Comparison of ENCODE assay signal across 8 cellular contexts in the genomic region with DNA sequence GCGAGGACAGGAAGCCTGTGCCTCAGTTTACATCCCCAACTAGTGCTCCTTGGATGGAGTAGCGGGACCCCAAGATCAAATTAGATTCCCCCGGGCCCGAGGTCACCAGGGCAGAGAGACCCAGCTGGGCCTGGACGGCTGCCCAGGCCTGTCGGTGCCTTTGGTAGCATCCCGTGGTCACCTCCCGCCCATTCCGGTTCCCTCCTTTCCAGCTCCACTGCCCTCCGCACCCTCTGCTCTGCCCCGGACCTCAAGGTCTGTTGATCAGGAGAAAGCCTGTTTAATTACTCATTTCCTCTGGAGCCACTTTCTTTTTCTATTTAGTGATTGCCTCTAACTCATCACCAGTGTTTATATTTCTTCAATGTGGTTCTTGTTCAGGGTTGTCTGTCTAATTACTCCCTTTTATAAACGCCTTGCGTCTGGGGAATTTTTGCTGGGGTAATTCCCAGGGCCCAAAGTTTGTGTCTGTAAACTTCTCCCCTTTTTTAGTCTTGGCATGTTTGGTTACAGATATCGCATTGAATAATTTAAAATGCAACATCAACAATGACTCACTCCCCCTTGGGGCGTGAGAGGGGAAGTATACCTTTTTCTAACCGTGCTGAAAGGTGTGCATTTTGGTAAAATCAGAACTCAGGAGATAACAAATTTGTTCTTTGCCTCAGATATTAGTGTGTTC. TPM values are rescaled to one million over a fixed set of nuclear protein-coding genes. Genes with fewer than 3 reads are reported as not detected.
A peak's percentile ranks its signal among the peaks of the same experiment; 100 is the strongest.
DNase-seq lines count a peak whose midpoint lies in the region; ATAC-seq and TF ChIP-seq lines count a peak whose summit lies in the region.

No MANE protein-coding gene starts in this region.

- H3K4me3 ChIP-seq in A673 (ENCODE audit: low read depth, low read length, poor library complexity, severe bottlenecking) (peak overlapping the region; percentile 88), muscle layer of duodenum (ENCODE audit: low read depth in 1 of 2, low read length in 2 of 2) (peak overlapping the region; percentile 71 to 83), tibial artery (peak overlapping the region; percentile 95 to 99)

- ATAC-seq in GM18498 (IDR thresholded peaks at IDR 0.05; ENCODE audit: unreplicated experiment) (peak; percentile 31), GM18517 (IDR thresholded peaks at IDR 0.05; ENCODE audit: unreplicated experiment) (no peak)

- H3K36me3 ChIP-seq in A673 (ENCODE audit: insufficient read depth, low read length, poor library complexity, severe bottlenecking) (peaks cover 5% of the 10 kb centered on the region), muscle layer of duodenum (ENCODE audit: control insufficient read depth in 1 of 2, insufficient read depth in 2 of 2, low read length in 2 of 2) (no peaks in the 10 kb centered on the region), tibial artery (no peaks in the 10 kb centered on the region)

- DNase-seq in A673 (ENCODE audit: low spot score) = peak; percentile 43
- peak; percentile 69 for DNase-seq in activated CD8-positive, alpha-beta memory T cell treated with anti-CD3 and anti-CD28 coated beads for 24 hours
- DNase-seq in epithelial cell of prostate (ENCODE audit: low read depth, low spot score) = no peak
- DNase-seq in tibial artery = peak; percentile 71 to 82

- H3K9me3 ChIP-seq in A673 (ENCODE audit: low read depth, low read length, poor library complexity, severe bottlenecking) = no peaks in the 10 kb centered on the region
- H3K9me3 ChIP-seq in muscle layer of duodenum (ENCODE audit: control insufficient read depth in 1 of 2, low read length in 2 of 2) = no peaks in the 10 kb centered on the region
- no peaks in the 10 kb centered on the region for H3K9me3 ChIP-seq in tibial artery

- H3K4me1 ChIP-seq in A673 (ENCODE audit: insufficient read depth, low read length, poor library complexity, severe bottlenecking) = peaks cover 14% of the 10 kb centered on the region
- H3K4me1 ChIP-seq in muscle layer of duodenum (ENCODE audit: control insufficient read depth in 1 of 2, insufficient read depth in 2 of 2, low read length in 2 of 2) = peaks cover 0 to 29% of the 10 kb centered on the region in 2 donors
- peaks cover 0 to 46% (median 28%) of the 10 kb centered on the region in 4 donors for H3K4me1 ChIP-seq in tibial artery

- intact Hi-C loops in A673 (cut with micrococcal nuclease; ENCODE audit: unreplicated experiment) (no loop called here), tibial artery (cut with DNase I; ENCODE audit: low total_unique reads) (loop anchor here (5.0 kb wide), 2 partner anchors 42 to 68 kb away; no protein-coding TSS in a partner anchor)

- H3K27ac ChIP-seq in A673 (ENCODE audit: low read depth, low read length, poor library complexity, severe bottlenecking) (peak overlapping the region; percentile 84), epithelial cell of prostate (peak overlapping the region; percentile 98), muscle layer of duodenum (ENCODE audit: low read length) (peak overlapping the region; percentile 93), tibial artery (peak overlapping the region; percentile 95 to 97)

- H3K27me3 ChIP-seq in A673 (replicated peaks; ENCODE audit: insufficient read depth, low read depth, low read length, poor library complexity) (no peaks in the 10 kb centered on the region), muscle layer of duodenum (ENCODE audit: low read depth, low read length) (no peaks in the 10 kb centered on the region), tibial artery (no peaks in the 10 kb centered on the region)

- 0 out of 2 replicates have a peak, but pooled peaks have one; percentile 15 for TF ChIP-seq CTCF in A673 (conservative IDR thresholded peaks at IDR 0.05; ENCODE audit: low read depth, low read length)
- peak; percentile 26; the same call in 1 of the 2 replicates for TF ChIP-seq CTCF in LNCAP (IDR thresholded peaks at IDR 0.05)
- TF ChIP-seq CTCF in tibial artery (IDR thresholded peaks at IDR 0.05) = peak in 1 of 2 experiments; percentile 34

- POLR2A ChIA-PET in A673 (lab: Charles Lee; ENCODE audit: low non-redundant PET) = no interaction called here

- TSS peak; percentile 59 for BruUV-seq in A673 (replicated peaks; lab: Mats Ljungman, UMichigan)

- CTCF ChIA-PET in A673 (lab: Charles Lee) = no interaction called here

RNA-seq across cellular contexts. Expression of a gene that starts 1.9 kb away (rescaled TPM):
- total RNA-seq in A673 (2021) = 43.8 and 46.2 TPM in 2 replicates
